Comparison of ENCODE assay signal across 1 cellular context in the genomic region with DNA sequence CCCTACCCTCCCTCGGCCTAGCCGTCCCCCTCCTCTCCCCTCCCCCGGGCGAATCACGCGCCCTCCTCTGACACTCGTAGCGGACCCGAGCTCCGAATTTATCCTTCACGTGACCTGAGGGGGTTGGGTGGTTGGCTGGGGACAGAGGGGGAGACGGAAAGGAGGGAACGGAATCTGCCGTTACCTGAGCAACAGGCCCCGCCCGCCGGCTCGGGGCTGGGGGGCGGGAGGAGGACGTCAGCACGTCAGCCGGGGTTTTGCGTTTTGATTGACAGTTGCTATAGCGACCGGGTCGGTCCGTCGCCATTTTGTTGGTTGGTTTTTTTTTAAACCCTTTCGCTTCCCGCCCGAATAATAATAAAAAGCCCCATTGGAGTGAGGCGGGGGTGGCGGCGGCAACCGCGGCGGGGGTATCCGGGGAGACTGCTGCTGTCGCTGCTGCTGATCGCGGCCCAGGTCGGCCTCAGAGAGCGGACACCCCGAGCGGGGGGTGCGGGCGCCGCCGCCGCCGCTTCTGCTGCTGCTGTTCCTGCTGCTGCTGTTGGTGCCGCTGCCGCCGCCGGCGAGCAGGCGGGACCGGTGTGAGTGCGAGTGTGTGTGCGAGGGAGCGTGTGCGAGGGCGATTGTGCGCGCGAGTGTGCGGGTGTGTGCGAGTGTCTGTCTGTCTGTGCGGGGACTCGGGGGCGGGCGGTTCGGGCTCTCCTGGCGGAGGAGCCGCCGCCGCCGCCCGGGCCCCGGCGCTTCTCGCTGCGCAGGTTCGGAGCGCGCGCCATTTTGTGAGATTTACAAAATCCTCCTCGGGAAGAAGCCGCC.
TF ChIP-seq lines count a peak whose summit lies in the region.

TSS of gene DYRK1A (plus strand) at position 286 of the 813 bp plus-strand sequence. CDS start 53,602 bp downstream, outside the sequence.

TF ChIP-seq in GM12878, 131 proteins besides CTCF, POLR2A, EP300 and RAD21 (continued from another document and continues in another):
- TF ChIP-seq, protein P1, sequence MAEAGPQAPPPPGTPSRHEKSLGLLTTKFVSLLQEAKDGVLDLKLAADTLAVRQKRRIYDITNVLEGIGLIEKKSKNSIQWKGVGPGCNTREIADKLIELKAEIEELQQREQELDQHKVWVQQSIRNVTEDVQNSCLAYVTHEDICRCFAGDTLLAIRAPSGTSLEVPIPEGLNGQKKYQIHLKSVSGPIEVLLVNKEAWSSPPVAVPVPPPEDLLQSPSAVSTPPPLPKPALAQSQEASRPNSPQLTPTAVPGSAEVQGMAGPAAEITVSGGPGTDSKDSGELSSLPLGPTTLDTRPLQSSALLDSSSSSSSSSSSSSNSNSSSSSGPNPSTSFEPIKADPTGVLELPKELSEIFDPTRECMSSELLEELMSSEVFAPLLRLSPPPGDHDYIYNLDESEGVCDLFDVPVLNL (IDR thresholded peaks at IDR 0.05; ENCODE audit: low read depth, low read length) = peak; percentile 83
- 0 out of 2 replicates have a peak, but pooled peaks have one; percentile 42 for TF ChIP-seq IRF3 (IDR thresholded peaks at IDR 0.05)
- 0 out of 2 replicates have a peak, but pooled peaks have one; percentile 7 for TF ChIP-seq POLR2AphosphoS2 (IDR thresholded peaks at IDR 0.05; ENCODE audit: low read depth, low read length)
- TF ChIP-seq IKZF1 (conservative IDR thresholded peaks at IDR 0.05) = peak; percentile 36; the same call in 1 of the 2 replicates
- no peak for TF ChIP-seq ZSCAN29 (IDR thresholded peaks at IDR 0.05)
- peak; percentile 54; the same call in 1 of the 2 replicates for TF ChIP-seq NKRF (conservative IDR thresholded peaks at IDR 0.05)
- TF ChIP-seq, protein P2, sequence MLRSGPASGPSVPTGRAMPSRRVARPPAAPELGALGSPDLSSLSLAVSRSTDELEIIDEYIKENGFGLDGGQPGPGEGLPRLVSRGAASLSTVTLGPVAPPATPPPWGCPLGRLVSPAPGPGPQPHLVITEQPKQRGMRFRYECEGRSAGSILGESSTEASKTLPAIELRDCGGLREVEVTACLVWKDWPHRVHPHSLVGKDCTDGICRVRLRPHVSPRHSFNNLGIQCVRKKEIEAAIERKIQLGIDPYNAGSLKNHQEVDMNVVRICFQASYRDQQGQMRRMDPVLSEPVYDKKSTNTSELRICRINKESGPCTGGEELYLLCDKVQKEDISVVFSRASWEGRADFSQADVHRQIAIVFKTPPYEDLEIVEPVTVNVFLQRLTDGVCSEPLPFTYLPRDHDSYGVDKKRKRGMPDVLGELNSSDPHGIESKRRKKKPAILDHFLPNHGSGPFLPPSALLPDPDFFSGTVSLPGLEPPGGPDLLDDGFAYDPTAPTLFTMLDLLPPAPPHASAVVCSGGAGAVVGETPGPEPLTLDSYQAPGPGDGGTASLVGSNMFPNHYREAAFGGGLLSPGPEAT (IDR thresholded peaks at IDR 0.05; ENCODE audit: low read depth) = peak; percentile 59; the same call in 1 of the 2 replicates
- peak; percentile 50 for TF ChIP-seq TBL1XR1 (IDR thresholded peaks at IDR 0.05; ENCODE audit: low read depth, low read length)
- TF ChIP-seq FOS (IDR thresholded peaks at IDR 0.05; ENCODE audit: borderline replicate concordance, extremely low read depth, insufficient read length) = no peak
- TF ChIP-seq YY1 (IDR thresholded peaks at IDR 0.05; ENCODE audit: low read depth, low read length) = peak; percentile 94
- peak; percentile 72; the same call in 1 of the 2 replicates for TF ChIP-seq CHD2 (IDR thresholded peaks at IDR 0.05; ENCODE audit: borderline replicate concordance, low read depth, low read length)
- TF ChIP-seq JUND (IDR thresholded peaks at IDR 0.05; ENCODE audit: low read depth, low read length) = 0 out of 2 replicates have a peak, but pooled peaks have one; percentile 14
- TF ChIP-seq ZBTB33 (IDR thresholded peaks at IDR 0.05) = no peak
- TF ChIP-seq, protein P3, sequence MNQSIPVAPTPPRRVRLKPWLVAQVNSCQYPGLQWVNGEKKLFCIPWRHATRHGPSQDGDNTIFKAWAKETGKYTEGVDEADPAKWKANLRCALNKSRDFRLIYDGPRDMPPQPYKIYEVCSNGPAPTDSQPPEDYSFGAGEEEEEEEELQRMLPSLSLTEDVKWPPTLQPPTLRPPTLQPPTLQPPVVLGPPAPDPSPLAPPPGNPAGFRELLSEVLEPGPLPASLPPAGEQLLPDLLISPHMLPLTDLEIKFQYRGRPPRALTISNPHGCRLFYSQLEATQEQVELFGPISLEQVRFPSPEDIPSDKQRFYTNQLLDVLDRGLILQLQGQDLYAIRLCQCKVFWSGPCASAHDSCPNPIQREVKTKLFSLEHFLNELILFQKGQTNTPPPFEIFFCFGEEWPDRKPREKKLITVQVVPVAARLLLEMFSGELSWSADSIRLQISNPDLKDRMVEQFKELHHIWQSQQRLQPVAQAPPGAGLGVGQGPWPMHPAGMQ (IDR thresholded peaks at IDR 0.05; ENCODE audit: borderline replicate concordance) = no peak
- TF ChIP-seq NR2F1 (conservative IDR thresholded peaks at IDR 0.05) = no peak
- TF ChIP-seq SPI1 (IDR thresholded peaks at IDR 0.05; ENCODE audit: borderline replicate concordance, insufficient read depth, low read depth, low read length) = no peak
- peak; percentile 76 for TF ChIP-seq CREM (IDR thresholded peaks at IDR 0.05; ENCODE audit: low read depth)
- no peak for TF ChIP-seq FOXK2 (IDR thresholded peaks at IDR 0.05)
- peak; percentile 62 for TF ChIP-seq GABPA (IDR thresholded peaks at IDR 0.05; ENCODE audit: low read depth)
- TF ChIP-seq TARDBP (IDR thresholded peaks at IDR 0.05; ENCODE audit: borderline replicate concordance) = no peak; the same call in 1 of the 2 replicates
- no peak for TF ChIP-seq NRF1 (conservative IDR thresholded peaks at IDR 0.05; ENCODE audit: low read depth, low read length)
- peak; percentile 98 for TF ChIP-seq MAX (IDR thresholded peaks at IDR 0.05; ENCODE audit: low read depth, low read length)
- no peak for TF ChIP-seq TCF3 (IDR thresholded peaks at IDR 0.05; ENCODE audit: borderline replicate concordance, insufficient read depth, low read depth, low read length)
- peak; percentile 72 for TF ChIP-seq SP1 (IDR thresholded peaks at IDR 0.05; ENCODE audit: low read depth, low read length)
- no peak for TF ChIP-seq BCL11A (IDR thresholded peaks at IDR 0.05; ENCODE audit: low read depth, low read length)
- TF ChIP-seq MEF2A (IDR thresholded peaks at IDR 0.05; ENCODE audit: insufficient read depth, low read depth, low read length) = no peak
- no peak for TF ChIP-seq ZNF592 (IDR thresholded peaks at IDR 0.05)
- TF ChIP-seq, protein P4, sequence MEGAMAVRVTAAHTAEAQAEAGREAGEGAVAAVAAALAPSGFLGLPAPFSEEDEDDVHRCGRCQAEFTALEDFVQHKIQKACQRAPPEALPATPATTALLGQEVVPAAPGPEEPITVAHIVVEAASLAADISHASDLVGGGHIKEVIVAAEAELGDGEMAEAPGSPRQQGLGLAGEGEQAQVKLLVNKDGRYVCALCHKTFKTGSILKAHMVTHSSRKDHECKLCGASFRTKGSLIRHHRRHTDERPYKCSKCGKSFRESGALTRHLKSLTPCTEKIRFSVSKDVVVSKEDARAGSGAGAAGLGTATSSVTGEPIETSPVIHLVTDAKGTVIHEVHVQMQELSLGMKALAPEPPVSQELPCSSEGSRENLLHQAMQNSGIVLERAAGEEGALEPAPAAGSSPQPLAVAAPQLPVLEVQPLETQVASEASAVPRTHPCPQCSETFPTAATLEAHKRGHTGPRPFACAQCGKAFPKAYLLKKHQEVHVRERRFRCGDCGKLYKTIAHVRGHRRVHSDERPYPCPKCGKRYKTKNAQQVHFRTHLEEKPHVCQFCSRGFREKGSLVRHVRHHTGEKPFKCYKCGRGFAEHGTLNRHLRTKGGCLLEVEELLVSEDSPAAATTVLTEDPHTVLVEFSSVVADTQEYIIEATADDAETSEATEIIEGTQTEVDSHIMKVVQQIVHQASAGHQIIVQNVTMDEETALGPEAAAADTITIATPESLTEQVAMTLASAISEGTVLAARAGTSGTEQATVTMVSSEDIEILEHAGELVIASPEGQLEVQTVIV (IDR thresholded peaks at IDR 0.05; ENCODE audit: borderline replicate concordance, partially characterized antibody) = no peak
- TF ChIP-seq, protein P5, sequence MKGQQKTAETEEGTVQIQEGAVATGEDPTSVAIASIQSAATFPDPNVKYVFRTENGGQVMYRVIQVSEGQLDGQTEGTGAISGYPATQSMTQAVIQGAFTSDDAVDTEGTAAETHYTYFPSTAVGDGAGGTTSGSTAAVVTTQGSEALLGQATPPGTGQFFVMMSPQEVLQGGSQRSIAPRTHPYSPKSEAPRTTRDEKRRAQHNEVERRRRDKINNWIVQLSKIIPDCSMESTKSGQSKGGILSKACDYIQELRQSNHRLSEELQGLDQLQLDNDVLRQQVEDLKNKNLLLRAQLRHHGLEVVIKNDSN (IDR thresholded peaks at IDR 0.05; ENCODE audit: borderline replicate concordance, extremely low read length, insufficient read depth, low read depth, low read length) = peak; percentile 97
- 0 out of 2 replicates have a peak, but pooled peaks have one; percentile 29 for TF ChIP-seq PAX5 (IDR thresholded peaks at IDR 0.05; ENCODE audit: borderline replicate concordance, low read depth, low read length)
- TF ChIP-seq ZNF622 (IDR thresholded peaks at IDR 0.05) = no peak
- TF ChIP-seq IKZF2 (IDR thresholded peaks at IDR 0.05) = no peak
- TF ChIP-seq, protein P6, sequence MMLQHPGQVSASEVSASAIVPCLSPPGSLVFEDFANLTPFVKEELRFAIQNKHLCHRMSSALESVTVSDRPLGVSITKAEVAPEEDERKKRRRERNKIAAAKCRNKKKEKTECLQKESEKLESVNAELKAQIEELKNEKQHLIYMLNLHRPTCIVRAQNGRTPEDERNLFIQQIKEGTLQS (IDR thresholded peaks at IDR 0.05; ENCODE audit: borderline replicate concordance, extremely low read depth, low read depth, low read length) = peak; percentile 89
- TF ChIP-seq ZNF384 (IDR thresholded peaks at IDR 0.05; ENCODE audit: borderline replicate concordance, low read depth, low read length) = peak; percentile 81
- TF ChIP-seq CREB1 (IDR thresholded peaks at IDR 0.05; ENCODE audit: low read depth) = peak; percentile 73
- TF ChIP-seq ATF7 (IDR thresholded peaks at IDR 0.05; ENCODE audit: low read depth) = peak; percentile 63
